Comparison of ENCODE assay signal across 11 cellular contexts in genomic region chr10:6211341-6212265, GRCh38. TPM values are rescaled to one million over a fixed set of nuclear protein-coding genes. Genes with fewer than 3 reads are reported as not detected.
DNase-seq lines count a peak whose midpoint lies in the region; ATAC-seq and TF ChIP-seq lines count a peak whose summit lies in the region.
"Had no signal": no experiment of that assay in that cellular context is flagged by ENCODE, and none has a peak within 500 bp of the region (broad histone marks: within the 10 kb centered on the region; RNA-seq: fewer than 3 reads in every experiment).

No MANE protein-coding gene starts in this region.

- peak overlapping the region; percentile 51 for H3K4me3 ChIP-seq in Loucy (ENCODE audit: low read length, poor library complexity, severe bottlenecking)
- no peak overlapping the region for H3K4me3 ChIP-seq in lower lobe of right lung

- H3K27ac Mint-ChIP-seq in endothelial cell (ENCODE audit: unreplicated experiment), result no peak overlapping the region
- peak overlapping the region in 1 of 2 donors; percentile 57 for H3K27ac Mint-ChIP-seq in effector memory CD8-positive, alpha-beta T cell

- peaks cover 3% of the 10 kb centered on the region for H3K27me3 Mint-ChIP-seq in endothelial cell (ENCODE audit: unreplicated experiment)
- H3K27me3 Mint-ChIP-seq in effector memory CD8-positive, alpha-beta T cell, result no peaks in the 10 kb centered on the region

- H3K27me3 ChIP-seq in Loucy (ENCODE audit: insufficient read depth, low read length, poor library complexity, severe bottlenecking), result no peaks in the 10 kb centered on the region
- H3K27me3 ChIP-seq in lower lobe of right lung (ENCODE audit: low read depth), result no peaks in the 10 kb centered on the region

- H3F3A ChIP-seq in Loucy (ENCODE audit: low read depth), result no peaks in the 10 kb centered on the region

- no peak for DNase-seq in endothelial cell (ENCODE audit: low spot score)
- no peak for DNase-seq in lower lobe of right lung
- DNase-seq in superior temporal gyrus (ENCODE audit: extremely low spot score), result peak; percentile 87
- DNase-seq in T-helper 9 cell, result no peak
- no peak for DNase-seq in effector memory CD8-positive, alpha-beta T cell
- DNase-seq in UCSD-AML1 (lab: John Stamatoyannopoulos, UW; ENCODE audit: unreplicated experiment), result no peak
- DNase-seq: activated CD8-positive, alpha-beta memory T cell treated with anti-CD3 and anti-CD28 coated beads, Interleukin-2, amount 50 U/mL, for 4 hours; HCEC 1CT; KG1 had no signal

- H3K4me2 ChIP-seq in Loucy (ENCODE audit: low read depth, low read length, poor library complexity, severe bottlenecking), result peak overlapping the region; percentile 67

- H4K20me1 ChIP-seq in Loucy (ENCODE audit: insufficient read depth, low read length, poor library complexity, severe bottlenecking), result peaks cover 76% of the 10 kb centered on the region

- intact Hi-C loops in lower lobe of right lung (cut with DNase I), result no loop called here

- H3K4me3 Mint-ChIP-seq in endothelial cell (ENCODE audit: unreplicated experiment), result peak overlapping the region; percentile 27
- H3K4me3 Mint-ChIP-seq in effector memory CD8-positive, alpha-beta T cell, result no peak overlapping the region

- no peaks in the 10 kb centered on the region for H3K9me3 Mint-ChIP-seq in endothelial cell (ENCODE audit: unreplicated experiment)
- H3K9me3 Mint-ChIP-seq in effector memory CD8-positive, alpha-beta T cell, result no peaks in the 10 kb centered on the region

- H3K4me1 ChIP-seq in Loucy (ENCODE audit: insufficient read depth, low read length, poor library complexity, severe bottlenecking), result peaks cover 24% of the 10 kb centered on the region
- peaks cover 13% of the 10 kb centered on the region for H3K4me1 ChIP-seq in lower lobe of right lung

- no peak overlapping the region for H2AFZ ChIP-seq in Loucy (ENCODE audit: low read length)

- H3K36me3 ChIP-seq in Loucy (ENCODE audit: insufficient read depth, low read length) (peaks cover 50% of the 10 kb centered on the region; the same call in 1 of the 2 replicates), lower lobe of right lung (peaks cover 47% of the 10 kb centered on the region)

- peaks cover 86% of the 10 kb centered on the region for H3K79me2 ChIP-seq in Loucy (ENCODE audit: insufficient read depth, low read length)

- no peaks in the 10 kb centered on the region for H3K9me2 ChIP-seq in Loucy (replicated peaks; ENCODE audit: low read depth, low read length)

- peaks cover 3% of the 10 kb centered on the region for H3K4me1 Mint-ChIP-seq in endothelial cell (ENCODE audit: unreplicated experiment)
- peaks cover 8 to 25% of the 10 kb centered on the region in 2 donors for H3K4me1 Mint-ChIP-seq in effector memory CD8-positive, alpha-beta T cell (ENCODE audit: low read depth in 2 of 2)

- peak overlapping the region; percentile 32 for H3K9ac ChIP-seq in Loucy (ENCODE audit: low read depth, low read length, poor library complexity, severe bottlenecking)

- ATAC-seq in lower lobe of right lung, result peak; percentile 33 to 54
- no peak for ATAC-seq in HG03175 (IDR thresholded peaks at IDR 0.05; ENCODE audit: unreplicated experiment)
- no peak for ATAC-seq in effector memory CD8-positive, alpha-beta T cell (replicated peaks)

- no peaks in the 10 kb centered on the region for H3K9me3 ChIP-seq in Loucy (ENCODE audit: insufficient read depth, low read depth, low read length)
- H3K9me3 ChIP-seq in lower lobe of right lung, result no peaks in the 10 kb centered on the region

- H3K27ac ChIP-seq in lower lobe of right lung, result no peak overlapping the region

- TF ChIP-seq CTCF in Loucy (conservative IDR thresholded peaks at IDR 0.05; ENCODE audit: low read length) (no peak), endothelial cell (IDR thresholded peaks at IDR 0.05; ENCODE audit: unreplicated experiment) (no peak), lower lobe of right lung (IDR thresholded peaks at IDR 0.05) (no peak)

- peaks cover 14% of the 10 kb centered on the region for H3K36me3 Mint-ChIP-seq in endothelial cell (ENCODE audit: low read depth, unreplicated experiment)
- peaks cover 61% of the 10 kb centered on the region for H3K36me3 Mint-ChIP-seq in effector memory CD8-positive, alpha-beta T cell (ENCODE audit: insufficient read depth)

RNA-seq across cellular contexts. Expression of gene PFKFB3, which starts 8.9 kb away (rescaled TPM):
- 32.3 TPM for total RNA-seq in endothelial cell (ENCODE audit: unreplicated experiment)
- 78.5 TPM for total RNA-seq in lower lobe of right lung

Comparison
In these comparisons a context has a peak if more than half of its experiments do, and no peak if none do; other contexts are left out.
1. ATAC-seq: peak in lower lobe of right lung (2 of 2); none in HG03175 (single experiment) and effector memory CD8-positive, alpha-beta T cell (single experiment).